13 cellular contexts compared by ENCODE assay signal in the genomic region with DNA sequence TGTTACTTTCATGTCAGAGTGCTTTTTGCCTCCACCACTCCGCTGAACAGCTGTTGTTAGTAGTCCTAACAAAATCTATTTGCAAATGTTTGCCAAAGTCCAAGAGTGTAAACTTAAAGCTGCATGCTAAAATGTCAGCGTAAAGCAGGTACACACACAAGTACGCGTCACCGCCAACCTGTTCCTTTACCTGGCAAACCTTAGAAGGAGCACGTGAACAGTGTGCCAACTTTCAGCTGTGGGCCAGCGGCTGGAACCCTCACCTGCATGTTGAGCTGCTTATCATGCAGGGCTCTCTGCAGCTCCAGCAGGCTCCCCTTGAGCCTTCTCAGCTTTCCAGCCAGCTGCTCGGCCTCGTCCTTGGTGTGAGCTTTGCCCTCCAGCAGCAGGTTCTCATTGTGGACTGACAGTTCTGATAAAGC.
DNase-seq lines count a peak whose midpoint lies in the region; ATAC-seq, FAIRE-seq and TF ChIP-seq lines count a peak whose summit lies in the region.
"Had no signal": no experiment of that assay in that cellular context is flagged by ENCODE, and none has a peak within 500 bp of the region (broad histone marks: within the 10 kb centered on the region; RNA-seq: fewer than 3 reads in every experiment).

No MANE protein-coding gene starts in this region.

- TF ChIP-seq CTCF in glutamatergic neuron (IDR thresholded peaks at IDR 0.05; ENCODE audit: partially characterized antibody, unreplicated experiment), result no peak
- no peak for TF ChIP-seq CTCF in pancreas (IDR thresholded peaks at IDR 0.05)

- peaks cover 0 to 13% (median 0%) of the 10 kb centered on the region in 3 donors for H3K36me3 ChIP-seq in pancreas

- H3K27me3 Mint-ChIP-seq in glutamatergic neuron (ENCODE audit: unreplicated experiment), result peaks cover 2% of the 10 kb centered on the region

- H3K4me1 Mint-ChIP-seq in glutamatergic neuron (ENCODE audit: low read depth, unreplicated experiment), result peaks cover 6% of the 10 kb centered on the region

- H3K9me3 ChIP-seq in pancreas, result no peaks in the 10 kb centered on the region
- H3K9me3 ChIP-seq: BLaER1, upper lobe of left lung had no signal

- intact Hi-C loops in pancreas (cut with DNase I), result loop anchor here in 1 of 3 donors (10.0 kb wide), 1 partner anchor 73 kb away; no protein-coding TSS in a partner anchor

- peaks cover 10 to 27% (median 12%) of the 10 kb centered on the region in 3 donors for H3K4me1 ChIP-seq in pancreas
- H3K4me1 ChIP-seq: BLaER1, parathyroid adenoma had no signal

- peak; percentile 91 to 96 (median 94) for ATAC-seq in pancreas

- peaks cover 3% of the 10 kb centered on the region for H3K9me3 Mint-ChIP-seq in glutamatergic neuron (ENCODE audit: unreplicated experiment)

- 43 to 50% methylated on average over 9 of the region's 9 CpGs for WGBS in pancreas, 2 donors

- peak overlapping the region in 1 of 4 donors; percentile 28 for H3K4me3 ChIP-seq in pancreas
- H3K4me3 ChIP-seq: BLaER1, upper lobe of left lung had no signal

- peak overlapping the region; percentile 59 to 83 (median 75) for H3K27ac ChIP-seq in pancreas
- H3K27ac ChIP-seq: BLaER1, parathyroid adenoma, upper lobe of left lung had no signal

- no peak for FAIRE-seq in pancreas (lab: Jason Lieb, UNC)

- no peaks in the 10 kb centered on the region for H3K27me3 ChIP-seq in pancreas
- H3K27me3 ChIP-seq: BLaER1, upper lobe of left lung had no signal

- no peak overlapping the region for H3K4me3 Mint-ChIP-seq in glutamatergic neuron (ENCODE audit: unreplicated experiment)

- DNase-seq in DMS153 (lab: John Stamatoyannopoulos, UW), result peak; percentile 41
- DNase-seq in NCI-H510A (lab: John Stamatoyannopoulos, UW), result peak; percentile 65
- peak; percentile 17 for DNase-seq in glutamatergic neuron
- DNase-seq in pancreas, result peak; percentile 80 to 96 (median 94)
- DNase-seq in NOMO-1 treated with dmso at 0.1 percent for 144 hours (lab: John Stamatoyannopoulos, UW; ENCODE audit: unreplicated experiment), result no peak
- DNase-seq in NCI-H226, result no peak
- no peak for DNase-seq in stimulated activated naive CD4-positive, alpha-beta T cell (lab: John Stamatoyannopoulos, UW)
- DNase-seq: effector CD4-positive, alpha-beta T cell; stimulated activated CD4-positive, alpha-beta T cell treated with anti-CD3 and anti-CD28 coated beads, Interleukin-1b, Interleukin-23, amount 100 ng/mL, for 48 hours; stimulated activated CD8-positive, alpha-beta memory T cell treated with anti-CD3 and anti-CD28 coated beads, Interleukin-4, amount 100 ng/mL, for 48 hours; upper lobe of left lung had no signal

- no peaks in the 10 kb centered on the region for H3K36me3 Mint-ChIP-seq in glutamatergic neuron (ENCODE audit: unreplicated experiment)

- peak overlapping the region; percentile 37 for H3K27ac Mint-ChIP-seq in glutamatergic neuron (ENCODE audit: unreplicated experiment)

Comparison
In these comparisons a context has a peak if more than half of its experiments do, and no peak if none do; other contexts are left out.
1. DNase-seq: peak in DMS153 (single experiment), NCI-H510A (single experiment), glutamatergic neuron (single experiment) and pancreas (6 of 6); none in NOMO-1 treated with dmso at 0.1 percent for 144 hours (single experiment), NCI-H226 (single experiment) and stimulated activated naive CD4-positive, alpha-beta T cell (0 of 6).